Comparison of ENCODE assay signal across 16 cellular contexts in genomic region chr2:222413295-222413911, GRCh38. TPM values are rescaled to one million over a fixed set of nuclear protein-coding genes. Genes with fewer than 3 reads are reported as not detected.
A peak's percentile ranks its signal among the peaks of the same experiment; 100 is the strongest.
DNase-seq lines count a peak whose midpoint lies in the region; ATAC-seq, FAIRE-seq and TF ChIP-seq lines count a peak whose summit lies in the region.
"Had no signal": no experiment of that assay in that cellular context is flagged by ENCODE, and none has a peak within 500 bp of the region (broad histone marks: within the 10 kb centered on the region; RNA-seq: fewer than 3 reads in every experiment).

No MANE protein-coding gene starts in this region.

- no peak overlapping the region for H3K27ac Mint-ChIP-seq in activated CD4-positive, alpha-beta T cell treated with anti-CD3 and anti-CD28 coated beads, Interleukin-2, amount 10 ng/mL, durations not matched to agents 7 days and 5 days
- no peak overlapping the region for H3K27ac Mint-ChIP-seq in activated CD4-positive, alpha-beta memory T cell treated with anti-CD3 and anti-CD28 coated beads for 36 hours
- H3K27ac Mint-ChIP-seq: CD14-positive monocyte; CD4-positive, alpha-beta memory T cell had no signal

- H3K27me3 Mint-ChIP-seq in activated CD4-positive, alpha-beta T cell treated with anti-CD3 and anti-CD28 coated beads, Interleukin-2, amount 10 ng/mL, durations not matched to agents 7 days and 5 days: no peaks in the 10 kb centered on the region
- no peaks in the 10 kb centered on the region for H3K27me3 Mint-ChIP-seq in activated CD4-positive, alpha-beta memory T cell treated with anti-CD3 and anti-CD28 coated beads for 36 hours
- H3K27me3 Mint-ChIP-seq: CD4-positive, alpha-beta memory T cell had no signal

- H3K18ac ChIP-seq in mesendoderm (ENCODE audit: low read length): no peak overlapping the region

- FAIRE-seq in A549 (lab: Jason Lieb, UNC): no peak

- H3K36me3 ChIP-seq in mesendoderm (ENCODE audit: control insufficient read depth, insufficient read depth, low read length): no peaks in the 10 kb centered on the region
- H3K36me3 ChIP-seq: BLaER1 had no signal

- CTCF ChIA-PET in A549 (lab: Yijun Ruan, JAX): no interaction called here
- CTCF ChIA-PET in activated CD4-positive, alpha-beta T cell treated with anti-CD3 and anti-CD28 coated beads, Interleukin-2, amount 10 ng/mL, durations not matched to agents 7 days and 5 days (lab: Charles Lee): no interaction called here
- CTCF ChIA-PET in activated CD4-positive, alpha-beta memory T cell treated with anti-CD3 and anti-CD28 coated beads for 36 hours (lab: Charles Lee): no interaction called here

- no peaks in the 10 kb centered on the region for H3K4me1 Mint-ChIP-seq in activated CD4-positive, alpha-beta T cell treated with anti-CD3 and anti-CD28 coated beads, Interleukin-2, amount 10 ng/mL, durations not matched to agents 7 days and 5 days
- H3K4me1 Mint-ChIP-seq in activated CD4-positive, alpha-beta memory T cell treated with anti-CD3 and anti-CD28 coated beads for 36 hours (ENCODE audit: low read depth): no peaks in the 10 kb centered on the region
- H3K4me1 Mint-ChIP-seq: CD14-positive monocyte; CD4-positive, alpha-beta memory T cell had no signal

- H3K79me2 ChIP-seq in mesendoderm (ENCODE audit: control insufficient read depth, insufficient read depth, low read length): no peaks in the 10 kb centered on the region

- H4K8ac ChIP-seq in mesendoderm (ENCODE audit: low read depth, low read length): no peak overlapping the region

- no peaks in the 10 kb centered on the region for H3K36me3 Mint-ChIP-seq in activated CD4-positive, alpha-beta T cell treated with anti-CD3 and anti-CD28 coated beads, Interleukin-2, amount 10 ng/mL, durations not matched to agents 7 days and 5 days (ENCODE audit: low read depth)
- H3K36me3 Mint-ChIP-seq in activated CD4-positive, alpha-beta memory T cell treated with anti-CD3 and anti-CD28 coated beads for 36 hours: peaks cover 3% of the 10 kb centered on the region
- H3K36me3 Mint-ChIP-seq: CD14-positive monocyte; CD4-positive, alpha-beta memory T cell had no signal

- TF ChIP-seq EP300 in A549 (IDR thresholded peaks at IDR 0.05): no peak

- H2BK5ac ChIP-seq in mesendoderm (ENCODE audit: low read length): no peak overlapping the region

- no peaks in the 10 kb centered on the region for H3K79me1 ChIP-seq in mesendoderm (ENCODE audit: low read length)

- no peak overlapping the region for H2BK120ac ChIP-seq in mesendoderm (ENCODE audit: low read depth, low read length)

- H3K9ac ChIP-seq in mesendoderm (ENCODE audit: low read length): no peak overlapping the region
- H3K9ac ChIP-seq: BLaER1, KMS-11 had no signal

- no peak for TF ChIP-seq RAD21 in A549 (conservative IDR thresholded peaks at IDR 0.05 in 1 of 2, IDR thresholded peaks at IDR 0.05 in 1 of 2)

- H3K9me3 Mint-ChIP-seq in activated CD4-positive, alpha-beta T cell treated with anti-CD3 and anti-CD28 coated beads, Interleukin-2, amount 10 ng/mL, durations not matched to agents 7 days and 5 days: peaks cover 2% of the 10 kb centered on the region
- peaks cover 17% of the 10 kb centered on the region for H3K9me3 Mint-ChIP-seq in activated CD4-positive, alpha-beta memory T cell treated with anti-CD3 and anti-CD28 coated beads for 36 hours

- no peak overlapping the region for H3K4ac ChIP-seq in mesendoderm (ENCODE audit: low read depth, low read length)

- H2BK15ac ChIP-seq in mesendoderm (replicated peaks; ENCODE audit: low read depth): no peak overlapping the region

- H3K4me1 ChIP-seq in A549: no peaks in the 10 kb centered on the region
- no peaks in the 10 kb centered on the region for H3K4me1 ChIP-seq in mesendoderm (ENCODE audit: control insufficient read depth, low read depth, low read length)
- H3K4me1 ChIP-seq: BLaER1 had no signal

- no peak for TF ChIP-seq CTCF in A549 (IDR thresholded peaks at IDR 0.05)
- no peak for TF ChIP-seq CTCF in NB4 (IDR thresholded peaks at IDR 0.05; ENCODE audit: low read depth, low read length)

- TF ChIP-seq POLR2A in A549 (IDR thresholded peaks at IDR 0.05; ENCODE audit: low read length): no peak
- TF ChIP-seq POLR2A in NB4 (IDR thresholded peaks at IDR 0.05; ENCODE audit: extremely low read depth, insufficient read length): no peak

- ATAC-seq in A549: no peak
- ATAC-seq: HCT116 had no signal

- H3K56ac ChIP-seq in mesendoderm (ENCODE audit: low read length): no peak overlapping the region

- no peaks in the 10 kb centered on the region for H3K27me3 ChIP-seq in mesendoderm (ENCODE audit: insufficient read depth, low read length, poor library complexity)
- H3K27me3 ChIP-seq: BLaER1 had no signal

- peaks cover 12% of the 10 kb centered on the region; the same call in 2 of the 3 replicates for H3K9me3 ChIP-seq in A549

- H3K4me3 ChIP-seq in A549 (no peak overlapping the region), NB4 (ENCODE audit: low read depth, low read length) (no peak overlapping the region), mesendoderm (ENCODE audit: low read length) (no peak overlapping the region)
- H3K4me3 ChIP-seq: BLaER1 had no signal

- 0% methylated on average over 1 of the region's 1 CpG for WGBS in A549 (ENCODE audit: missing lambda C conversion rate)
- WGBS in mesendoderm (ENCODE audit: extremely low coverage, insufficient coverage, low lambda C conversion rate): 100% methylated on average over 1 of the region's 1 CpG

- H3K27ac ChIP-seq in A549 (no peak overlapping the region), mesendoderm (ENCODE audit: low read depth, low read length) (no peak overlapping the region)
- H3K27ac ChIP-seq: BLaER1, KMS-11 had no signal

- POLR2A ChIA-PET in A549 (lab: Yijun Ruan, JAX): no interaction called here
- POLR2A ChIA-PET in activated CD4-positive, alpha-beta T cell treated with anti-CD3 and anti-CD28 coated beads, Interleukin-2, amount 10 ng/mL, durations not matched to agents 7 days and 5 days (lab: Charles Lee): no interaction called here
- POLR2A ChIA-PET in activated CD4-positive, alpha-beta memory T cell treated with anti-CD3 and anti-CD28 coated beads for 36 hours (lab: Charles Lee): interaction anchor here (0.6 kb wide), 1 partner anchor 16 kb away, joined by 4 read pairs; no protein-coding TSS in a partner anchor

- intact Hi-C loops in activated CD4-positive, alpha-beta memory T cell treated with anti-CD3 and anti-CD28 coated beads for 36 hours (cut with micrococcal nuclease): no loop called here

- no peak overlapping the region for H3K23ac ChIP-seq in mesendoderm (ENCODE audit: low read length)

- DNase-seq in A549 (ENCODE audit: low read depth in 1 of 2, low spot score in 1 of 2) (no peak), ELR (ENCODE audit: low read depth) (peak; percentile 8), NB4 (ENCODE audit: low read depth) (peak; percentile 14), mesendoderm (peak; percentile 40), NCI-H1417 (lab: John Stamatoyannopoulos, UW) (no peak)
- DNase-seq in activated CD4-positive, alpha-beta T cell treated with anti-CD3 and anti-CD28 coated beads, Interleukin-2, amount 10 ng/mL, durations not matched to agents 7 days and 5 days: no peak
- no peak for DNase-seq in activated CD4-positive, alpha-beta memory T cell treated with anti-CD3 and anti-CD28 coated beads for 36 hours
- DNase-seq: CD4-positive, alpha-beta memory T cell; DMS79; GF-D8; GOT3; H7 had no signal

- no peak overlapping the region for H4K5ac ChIP-seq in mesendoderm (ENCODE audit: low read length)

- H3K4me3 Mint-ChIP-seq in activated CD4-positive, alpha-beta T cell treated with anti-CD3 and anti-CD28 coated beads, Interleukin-2, amount 10 ng/mL, durations not matched to agents 7 days and 5 days: no peak overlapping the region
- no peak overlapping the region for H3K4me3 Mint-ChIP-seq in activated CD4-positive, alpha-beta memory T cell treated with anti-CD3 and anti-CD28 coated beads for 36 hours
- H3K4me3 Mint-ChIP-seq: CD14-positive monocyte; CD4-positive, alpha-beta memory T cell had no signal

- H2AK5ac ChIP-seq in mesendoderm (ENCODE audit: low read length): no peak overlapping the region

- H3K4me2 ChIP-seq in A549 (no peak overlapping the region), mesendoderm (ENCODE audit: low read length) (no peak overlapping the region)
- H3K4me2 ChIP-seq: BLaER1, KMS-11 had no signal

TF ChIP-seq in A549, 52 proteins besides CTCF, POLR2A, EP300 and RAD21:
- no peak for TF ChIP-seq SREBF2 (IDR thresholded peaks at IDR 0.05)
- TF ChIP-seq, protein P1, sequence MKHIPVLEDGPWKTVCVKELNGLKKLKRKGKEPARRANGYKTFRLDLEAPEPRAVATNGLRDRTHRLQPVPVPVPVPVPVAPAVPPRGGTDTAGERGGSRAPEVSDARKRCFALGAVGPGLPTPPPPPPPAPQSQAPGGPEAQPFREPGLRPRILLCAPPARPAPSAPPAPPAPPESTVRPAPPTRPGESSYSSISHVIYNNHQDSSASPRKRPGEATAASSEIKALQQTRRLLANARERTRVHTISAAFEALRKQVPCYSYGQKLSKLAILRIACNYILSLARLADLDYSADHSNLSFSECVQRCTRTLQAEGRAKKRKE (CRISPR knock-in tag; IDR thresholded peaks at IDR 0.05; ENCODE audit: low read depth): no peak
- no peak for TF ChIP-seq FOSL2 (IDR thresholded peaks at IDR 0.05)
- TF ChIP-seq FOSL2 (CRISPR knock-in tag; IDR thresholded peaks at IDR 0.05): no peak
- peak; percentile 64 for TF ChIP-seq ZFP36 (IDR thresholded peaks at IDR 0.05; ENCODE audit: borderline replicate concordance, partially characterized antibody)
- no peak for TF ChIP-seq NR3C1 (IDR thresholded peaks at IDR 0.05)
- no peak for TF ChIP-seq KDM5A (IDR thresholded peaks at IDR 0.05)
- no peak for TF ChIP-seq ESRRA (IDR thresholded peaks at IDR 0.05; ENCODE audit: borderline replicate concordance, low read length)
- TF ChIP-seq GATA3 (IDR thresholded peaks at IDR 0.05; ENCODE audit: borderline replicate concordance): no peak
- no peak for TF ChIP-seq SMC3 (IDR thresholded peaks at IDR 0.05)
TF ChIP-seq in A549: peak in this region for 1.

RNA-seq across cellular contexts. Expression of gene SGPP2, which starts 10.9 kb away (rescaled TPM):
- polyA plus RNA-seq in A549 (2011; rRNA removed) (0.26 and 0.66 TPM in 2 replicates), A549 (2017; fragmentation: RNase III; extraction: RNeasy Plus Mini Kit Qiagen cat#74134 plus additional on column Dnase treatment) (0.08 to 0.10 TPM (median 0.08 TPM) in 3 replicates)
- polyA plus RNA-seq in A549 (2012; cell fraction: cytosol; rRNA removed): 0.03 and 0.05 TPM in 2 replicates
- 0.05 TPM in 1 of 2 replicates, not detected in the other for polyA plus RNA-seq in A549 (2012; cell fraction: nucleus; rRNA removed)
- 0.78 and 0.87 TPM in 2 replicates for polyA minus RNA-seq in A549 (2011; rRNA and poly(A)+ RNA removed)
- polyA plus RNA-seq in mesendoderm (2013, experiment 1 of 2): 0.01 TPM
- not detected for polyA plus RNA-seq in mesendoderm (2013, experiment 2 of 2)
- under 1 TPM; 0.55 to 0.67 TPM for total RNA-seq in activated CD4-positive, alpha-beta T cell treated with anti-CD3 and anti-CD28 coated beads, Interleukin-2, amount 10 ng/mL, durations not matched to agents 7 days and 5 days
- 10 to 100 TPM; 20.3 to 20.8 TPM for total RNA-seq in activated CD4-positive, alpha-beta memory T cell treated with anti-CD3 and anti-CD28 coated beads for 36 hours
- total RNA-seq: H7 had no signal
- polyA plus RNA-seq: CD14-positive monocyte had no signal

Comparison
In these comparisons a context has a peak if more than half of its experiments do, and no peak if none do; other contexts are left out.
1. DNase-seq: peak in ELR (single experiment), NB4 (single experiment) and mesendoderm (single experiment); none in A549 (0 of 2), activated CD4-positive, alpha-beta T cell treated with anti-CD3 and anti-CD28 coated beads, Interleukin-2, amount 10 ng/mL, durations not matched to agents 7 days and 5 days (single experiment), activated CD4-positive, alpha-beta memory T cell treated with anti-CD3 and anti-CD28 coated beads for 36 hours (single experiment) and NCI-H1417 (0 of 3).
2. RNA of gene SGPP2, which starts 10.9 kb away (total RNA-seq): 20.3 to 20.8 TPM in activated CD4-positive, alpha-beta memory T cell treated with anti-CD3 and anti-CD28 coated beads for 36 hours; 0.55 to 0.67 TPM in activated CD4-positive, alpha-beta T cell treated with anti-CD3 and anti-CD28 coated beads, Interleukin-2, amount 10 ng/mL, durations not matched to agents 7 days and 5 days; every median in the first group is over 10 times any median in the second.